Comparison of ENCODE assay signal across 23 cellular contexts in genomic region chr2:142938240-142938639, GRCh38.
"Had no signal": no experiment of that assay in that cellular context is flagged by ENCODE, and none has a peak within 500 bp of the region (broad histone marks: within the 10 kb centered on the region; RNA-seq: fewer than 3 reads in every experiment).

No MANE protein-coding gene starts in this region.

- H3K27ac ChIP-seq: ascending aorta, coronary artery, ovary, psoas muscle, skin epidermis, suprapubic skin, transverse colon, vagina had no signal

- H3K36me3 ChIP-seq: ascending aorta, ovary, suprapubic skin, transverse colon, vagina had no signal

- H3K9me3 Mint-ChIP-seq: activated CD4-positive, alpha-beta T cell treated with anti-CD3 and anti-CD28 coated beads, Interleukin-2, amount 10 ng/mL, durations not matched to agents 24 days and 14 days; activated T-cell treated with anti-CD3 and anti-CD28 coated beads, Interleukin-2, amount 50 U/mL, for 4 hours; stimulated activated naive CD8-positive, alpha-beta T cell treated with anti-CD3 and anti-CD28 coated beads, Interleukin-15, Interleukin-2, amounts not matched to agents 100 ng/mL and 50 ng/mL, for 24 hours had no signal

- H3K4me1 Mint-ChIP-seq: activated CD4-positive, alpha-beta T cell treated with anti-CD3 and anti-CD28 coated beads, Interleukin-2, amount 10 ng/mL, durations not matched to agents 24 days and 14 days had no signal

- DNase-seq: activated CD4-positive, alpha-beta T cell treated with anti-CD3 and anti-CD28 coated beads, Interleukin-2, amount 10 ng/mL, durations not matched to agents 24 days and 14 days; activated CD4-positive, CD25-positive, alpha-beta regulatory T cell; activated CD8-positive, alpha-beta T cell treated with anti-CD3 and anti-CD28 coated beads, Interleukin-2, amount 10 ng/mL, durations not matched to agents 7 days and 5 days; activated naive CD4-positive, alpha-beta T cell treated with anti-CD3 and anti-CD28 coated beads, Interleukin-2, amount 50 U/mL, for 16 hours; activated T-cell treated with anti-CD3 and anti-CD28 coated beads, Interleukin-2, amount 50 U/mL, for 4 hours; erythroblast; left ventricle myocardium superior; mesenchymal stem cell; mucosa of descending colon; naive B cell; ovary; psoas muscle; right cardiac atrium; transverse colon had no signal

- H3K9me3 ChIP-seq: ascending aorta, mucosa of descending colon, ovary, psoas muscle, suprapubic skin, transverse colon, vagina had no signal

- H3K4me3 ChIP-seq: ascending aorta, coronary artery, mucosa of descending colon, ovary, psoas muscle, skin epidermis, suprapubic skin, transverse colon, vagina had no signal

- H3K27me3 Mint-ChIP-seq: naive B cell; stimulated activated naive CD8-positive, alpha-beta T cell treated with anti-CD3 and anti-CD28 coated beads, Interleukin-15, Interleukin-2, amounts not matched to agents 100 ng/mL and 50 ng/mL, for 24 hours had no signal

- H3K4me3 Mint-ChIP-seq: activated CD4-positive, alpha-beta T cell treated with anti-CD3 and anti-CD28 coated beads, Interleukin-2, amount 10 ng/mL, durations not matched to agents 24 days and 14 days; activated CD8-positive, alpha-beta T cell treated with anti-CD3 and anti-CD28 coated beads, Interleukin-2, amount 10 ng/mL, durations not matched to agents 7 days and 5 days; activated T-cell treated with anti-CD3 and anti-CD28 coated beads, Interleukin-2, amount 50 U/mL, for 4 hours; naive B cell; stimulated activated naive CD8-positive, alpha-beta T cell treated with anti-CD3 and anti-CD28 coated beads, Interleukin-15, Interleukin-2, amounts not matched to agents 100 ng/mL and 50 ng/mL, for 24 hours had no signal

- H3K27me3 ChIP-seq: ascending aorta, ovary, suprapubic skin, transverse colon, vagina had no signal

- H3K4me1 ChIP-seq: ascending aorta, psoas muscle, suprapubic skin, transverse colon, vagina had no signal

- FAIRE-seq: endometrium, frontal cortex, TTC549 had no signal

- ATAC-seq: activated CD8-positive, alpha-beta T cell treated with anti-CD3 and anti-CD28 coated beads, Interleukin-2, amount 10 ng/mL, durations not matched to agents 7 days and 5 days; activated T-cell treated with anti-CD3 and anti-CD28 coated beads, Interleukin-2, amount 50 U/mL, for 4 hours; left ventricle myocardium superior; mucosa of descending colon; psoas muscle; right cardiac atrium had no signal

- H3K27ac Mint-ChIP-seq: activated CD4-positive, alpha-beta T cell treated with anti-CD3 and anti-CD28 coated beads, Interleukin-2, amount 10 ng/mL, durations not matched to agents 24 days and 14 days; activated CD8-positive, alpha-beta T cell treated with anti-CD3 and anti-CD28 coated beads, Interleukin-2, amount 10 ng/mL, durations not matched to agents 7 days and 5 days; stimulated activated naive CD8-positive, alpha-beta T cell treated with anti-CD3 and anti-CD28 coated beads, Interleukin-15, Interleukin-2, amounts not matched to agents 100 ng/mL and 50 ng/mL, for 24 hours had no signal
